Comparison of ENCODE assay signal across 12 cellular contexts in the genomic region with DNA sequence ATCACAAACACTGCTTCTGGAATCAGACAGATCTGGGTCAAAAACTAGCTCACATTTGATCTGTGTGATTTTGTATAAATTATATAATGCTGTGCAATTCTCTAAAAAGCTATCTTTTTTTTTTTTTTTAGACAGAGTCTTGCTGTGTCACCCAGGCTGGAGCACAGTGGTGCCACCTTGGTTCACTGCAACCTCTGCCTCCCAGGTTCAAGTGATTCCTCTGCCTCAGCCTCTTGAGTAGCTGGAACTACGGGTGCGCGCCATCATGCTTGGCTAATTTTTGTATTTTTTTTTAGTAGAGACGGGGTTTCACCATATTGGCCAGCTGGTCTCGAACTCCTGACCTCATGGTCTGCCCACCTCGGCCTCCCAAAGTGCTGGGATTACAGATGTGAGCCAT. TPM values are rescaled to one million over a fixed set of nuclear protein-coding genes. Genes with fewer than 3 reads are reported as not detected.
DNase-seq lines count a peak whose midpoint lies in the region; ATAC-seq and TF ChIP-seq lines count a peak whose summit lies in the region.
"Not testable (repeated sequence)": the region's sequence is repeated elsewhere in the genome, so short reads cannot be mapped to it uniquely, and the experiment has no call there.
"Had no signal": no experiment of that assay in that cellular context is flagged by ENCODE, and none has a peak within 500 bp of the region (broad histone marks: within the 10 kb centered on the region; RNA-seq: fewer than 3 reads in every experiment).

No MANE protein-coding gene starts in this region.

- not testable (repeated sequence) for TF ChIP-seq CTCF in CD8-positive, alpha-beta T cell (IDR thresholded peaks at IDR 0.05); activated CD8-positive, alpha-beta T cell treated with anti-CD3 and anti-CD28 coated beads for 36 hours (IDR thresholded peaks at IDR 0.05)

- peak overlapping the region; percentile 93 for H3K4me3 Mint-ChIP-seq in CD8-positive, alpha-beta T cell
- peak overlapping the region; percentile 97 for H3K4me3 Mint-ChIP-seq in T-helper 17 cell
- peak overlapping the region; percentile 99 for H3K4me3 Mint-ChIP-seq in activated CD8-positive, alpha-beta T cell treated with anti-CD3 and anti-CD28 coated beads for 36 hours
- H3K4me3 Mint-ChIP-seq in activated T-helper 1 cell treated with anti-CD3 and anti-CD28 coated beads, Interleukin-12 subunit alpha, Interleukin-12 subunit beta, Interleukin-2, Interleukin-4 antibody, amounts not matched to agents 30 ng/mL and 10 ng/mL and 1 ng/mL, durations not matched to agents 14 hours and 24 hours and 36 hours = peak overlapping the region; percentile 100
- peak overlapping the region; percentile 75 to 98 for H3K4me3 Mint-ChIP-seq in effector memory CD8-positive, alpha-beta T cell

- not testable (repeated sequence) for H3K4me3 ChIP-seq in CD8-positive, alpha-beta T cell (ENCODE audit: low read depth, low read length)

- peaks cover 52% of the 10 kb centered on the region for H3K4me1 ChIP-seq in CD8-positive, alpha-beta T cell (ENCODE audit: insufficient read depth, low read length)

- H3K36me3 ChIP-seq in CD8-positive, alpha-beta T cell (ENCODE audit: insufficient read depth, low read length) = peaks cover 29% of the 10 kb centered on the region

- H3K4me1 Mint-ChIP-seq in CD8-positive, alpha-beta T cell (ENCODE audit: low read depth) = peaks cover 58% of the 10 kb centered on the region
- peaks cover 54% of the 10 kb centered on the region for H3K4me1 Mint-ChIP-seq in T-helper 17 cell
- peaks cover 28% of the 10 kb centered on the region for H3K4me1 Mint-ChIP-seq in activated CD8-positive, alpha-beta T cell treated with anti-CD3 and anti-CD28 coated beads for 36 hours (ENCODE audit: low read depth)
- peaks cover 65% of the 10 kb centered on the region for H3K4me1 Mint-ChIP-seq in activated T-helper 1 cell treated with anti-CD3 and anti-CD28 coated beads, Interleukin-12 subunit alpha, Interleukin-12 subunit beta, Interleukin-2, Interleukin-4 antibody, amounts not matched to agents 30 ng/mL and 10 ng/mL and 1 ng/mL, durations not matched to agents 14 hours and 24 hours and 36 hours (ENCODE audit: low read depth)
- H3K4me1 Mint-ChIP-seq in effector memory CD8-positive, alpha-beta T cell (ENCODE audit: low read depth in 2 of 2) = peaks cover 55 to 64% of the 10 kb centered on the region in 2 donors

- H3K27ac Mint-ChIP-seq in CD8-positive, alpha-beta T cell = peak overlapping the region; percentile 93
- H3K27ac Mint-ChIP-seq in T-helper 17 cell = peak overlapping the region; percentile 97
- H3K27ac Mint-ChIP-seq in activated CD8-positive, alpha-beta T cell treated with anti-CD3 and anti-CD28 coated beads for 36 hours = peak overlapping the region; percentile 94
- peak overlapping the region; percentile 81 for H3K27ac Mint-ChIP-seq in activated T-helper 1 cell treated with anti-CD3 and anti-CD28 coated beads, Interleukin-12 subunit alpha, Interleukin-12 subunit beta, Interleukin-2, Interleukin-4 antibody, amounts not matched to agents 30 ng/mL and 10 ng/mL and 1 ng/mL, durations not matched to agents 14 hours and 24 hours and 36 hours
- H3K27ac Mint-ChIP-seq in activated naive CD4-positive, alpha-beta T cell treated with anti-CD3 and anti-CD28 coated beads, Interleukin-2, amount 50 U/mL, for 72 hours = peak overlapping the region; percentile 69 to 99
- H3K27ac Mint-ChIP-seq in effector memory CD8-positive, alpha-beta T cell = peak overlapping the region; percentile 85

- not testable (repeated sequence) for H3K27me3 Mint-ChIP-seq in CD8-positive, alpha-beta T cell (ENCODE audit: low read depth); T-helper 17 cell; activated CD8-positive, alpha-beta T cell treated with anti-CD3 and anti-CD28 coated beads for 36 hours; activated T-helper 1 cell treated with anti-CD3 and anti-CD28 coated beads, Interleukin-12 subunit alpha, Interleukin-12 subunit beta, Interleukin-2, Interleukin-4 antibody, amounts not matched to agents 30 ng/mL and 10 ng/mL and 1 ng/mL, durations not matched to agents 14 hours and 24 hours and 36 hours (ENCODE audit: insufficient read depth); effector memory CD8-positive, alpha-beta T cell

- H3K27me3 ChIP-seq in CD8-positive, alpha-beta T cell (ENCODE audit: insufficient read depth, low read length) = not testable (repeated sequence)

- not testable (repeated sequence) for H3K27ac ChIP-seq in CD8-positive, alpha-beta T cell (ENCODE audit: low read depth, low read length)

- peaks cover 84% of the 10 kb centered on the region for H3K36me3 Mint-ChIP-seq in CD8-positive, alpha-beta T cell
- H3K36me3 Mint-ChIP-seq in T-helper 17 cell (ENCODE audit: low read depth) = peaks cover 23% of the 10 kb centered on the region
- H3K36me3 Mint-ChIP-seq in activated CD8-positive, alpha-beta T cell treated with anti-CD3 and anti-CD28 coated beads for 36 hours (ENCODE audit: low read depth) = peaks cover 88% of the 10 kb centered on the region
- H3K36me3 Mint-ChIP-seq in activated T-helper 1 cell treated with anti-CD3 and anti-CD28 coated beads, Interleukin-12 subunit alpha, Interleukin-12 subunit beta, Interleukin-2, Interleukin-4 antibody, amounts not matched to agents 30 ng/mL and 10 ng/mL and 1 ng/mL, durations not matched to agents 14 hours and 24 hours and 36 hours (ENCODE audit: low read depth) = peaks cover 71% of the 10 kb centered on the region
- H3K36me3 Mint-ChIP-seq in activated naive CD4-positive, alpha-beta T cell treated with anti-CD3 and anti-CD28 coated beads, Interleukin-2, amount 50 U/mL, for 72 hours = peaks cover 79% of the 10 kb centered on the region in 2 donors
- peaks cover 75% of the 10 kb centered on the region for H3K36me3 Mint-ChIP-seq in effector memory CD8-positive, alpha-beta T cell (ENCODE audit: insufficient read depth)

- not testable (repeated sequence) for ATAC-seq in CD8-positive, alpha-beta T cell; T-helper 17 cell; activated CD8-positive, alpha-beta T cell treated with anti-CD3 and anti-CD28 coated beads for 36 hours; activated naive CD4-positive, alpha-beta T cell treated with anti-CD3 and anti-CD28 coated beads, Interleukin-2, amount 50 U/mL, for 72 hours; effector memory CD8-positive, alpha-beta T cell (replicated peaks)

- intact Hi-C loops in CD8-positive, alpha-beta T cell (cut with DNase I, micrococcal nuclease) = loop anchor here (1.0 to 2.0 kb wide), 2 partner anchors 12 to 36 kb away; no protein-coding TSS in a partner anchor
- intact Hi-C loops in activated CD8-positive, alpha-beta T cell treated with anti-CD3 and anti-CD28 coated beads for 36 hours (cut with micrococcal nuclease) = not testable (repeated sequence)
- intact Hi-C loops in activated T-helper 1 cell treated with anti-CD3 and anti-CD28 coated beads, Interleukin-12 subunit alpha, Interleukin-12 subunit beta, Interleukin-2, Interleukin-4 antibody, amounts not matched to agents 30 ng/mL and 10 ng/mL and 1 ng/mL, durations not matched to agents 14 hours and 24 hours and 36 hours (cut with micrococcal nuclease) = loop anchor here (2.0 kb wide), 1 partner anchor 14 kb away; no protein-coding TSS in a partner anchor

- POLR2A ChIA-PET in CD8-positive, alpha-beta T cell (lab: Charles Lee) = interaction anchor here (0.9 to 10.9 kb wide), 12 partner anchors 8 to 53 kb away, joined by 3 to 87 read pairs (median 4); no protein-coding TSS in a partner anchor
- POLR2A ChIA-PET in activated CD8-positive, alpha-beta T cell treated with anti-CD3 and anti-CD28 coated beads for 36 hours (lab: Charles Lee) = interaction anchor here (1.3 to 55.7 kb wide), 6 partner anchors 0 to 88 kb away, joined by 5 to 1980 read pairs (median 155); partner anchors contain the start of genes GARIN3, ITK and MED7

- DNase-seq in CD8-positive, alpha-beta T cell; T-helper 17 cell; activated CD8-positive, alpha-beta T cell treated with anti-CD3 and anti-CD28 coated beads for 36 hours; activated T-helper 1 cell treated with anti-CD3 and anti-CD28 coated beads, Interleukin-12 subunit alpha, Interleukin-12 subunit beta, Interleukin-2, Interleukin-4 antibody, amounts not matched to agents 30 ng/mL and 10 ng/mL and 1 ng/mL, durations not matched to agents 14 hours and 24 hours and 36 hours (ENCODE audit: low spot score); activated naive CD4-positive, alpha-beta T cell treated with anti-CD3 and anti-CD28 coated beads, Interleukin-2, amount 50 U/mL, for 72 hours (ENCODE audit: low spot score in 2 of 2); effector memory CD8-positive, alpha-beta T cell: not testable (repeated sequence)
- DNase-seq in putamen (ENCODE audit: low spot score) = peak; percentile 10

- not testable (repeated sequence) for H3K9me3 ChIP-seq in CD8-positive, alpha-beta T cell (ENCODE audit: low read length); T-helper 17 cell (ENCODE audit: control insufficient read depth, low read length, poor library complexity, severe bottlenecking)

- CTCF ChIA-PET in CD8-positive, alpha-beta T cell (lab: Charles Lee) = interaction anchor here (1.1 to 2.1 kb wide), 4 partner anchors 9 to 36 kb away, joined by 4 to 11 read pairs (median 4); no protein-coding TSS in a partner anchor
- CTCF ChIA-PET in activated CD8-positive, alpha-beta T cell treated with anti-CD3 and anti-CD28 coated beads for 36 hours (lab: Charles Lee) = interaction anchor here (0.5 to 3.8 kb wide), 4 partner anchors 29 to 499 kb away, joined by 3 to 29 read pairs (median 6); no protein-coding TSS in a partner anchor

- not testable (repeated sequence) for H3K9me3 Mint-ChIP-seq in CD8-positive, alpha-beta T cell; activated CD8-positive, alpha-beta T cell treated with anti-CD3 and anti-CD28 coated beads for 36 hours; activated T-helper 1 cell treated with anti-CD3 and anti-CD28 coated beads, Interleukin-12 subunit alpha, Interleukin-12 subunit beta, Interleukin-2, Interleukin-4 antibody, amounts not matched to agents 30 ng/mL and 10 ng/mL and 1 ng/mL, durations not matched to agents 14 hours and 24 hours and 36 hours; activated naive CD4-positive, alpha-beta T cell treated with anti-CD3 and anti-CD28 coated beads, Interleukin-2, amount 50 U/mL, for 72 hours; effector memory CD8-positive, alpha-beta T cell

RNA-seq across cellular contexts. Expression of gene ITK, which starts 4.5 kb away (rescaled TPM):
- 100 to 1,000 TPM; 222 to 231 TPM for total RNA-seq in CD8-positive, alpha-beta T cell
- total RNA-seq in T-helper 17 cell = 100 to 1,000 TPM; 235 to 319 TPM
- total RNA-seq in activated CD8-positive, alpha-beta T cell treated with anti-CD3 and anti-CD28 coated beads for 36 hours = 100 to 1,000 TPM; 229 to 236 TPM
- total RNA-seq in activated T-helper 1 cell treated with anti-CD3 and anti-CD28 coated beads, Interleukin-12 subunit alpha, Interleukin-12 subunit beta, Interleukin-2, Interleukin-4 antibody, amounts not matched to agents 30 ng/mL and 10 ng/mL and 1 ng/mL, durations not matched to agents 14 hours and 24 hours and 36 hours = 251 and 259 TPM in 2 replicates
- total RNA-seq in activated naive CD4-positive, alpha-beta T cell treated with anti-CD3 and anti-CD28 coated beads, Interleukin-2, amount 50 U/mL, for 72 hours = 100 to 1,000 TPM; 203 to 308 TPM
- total RNA-seq: Caco-2, HT1080 had no signal

RNA-seq across cellular contexts. Expression of gene GARIN3, which starts 19.1 kb away (rescaled TPM):
- not detected for total RNA-seq in CD8-positive, alpha-beta T cell
- total RNA-seq in T-helper 17 cell = not detected
- 1 to 10 TPM in 1 of 2 experiments, under 1 TPM in 1; 0.77 to 1.1 TPM for total RNA-seq in activated CD8-positive, alpha-beta T cell treated with anti-CD3 and anti-CD28 coated beads for 36 hours
- total RNA-seq in activated T-helper 1 cell treated with anti-CD3 and anti-CD28 coated beads, Interleukin-12 subunit alpha, Interleukin-12 subunit beta, Interleukin-2, Interleukin-4 antibody, amounts not matched to agents 30 ng/mL and 10 ng/mL and 1 ng/mL, durations not matched to agents 14 hours and 24 hours and 36 hours = 0.27 and 0.31 TPM in 2 replicates
- under 1 TPM; 0.46 to 0.47 TPM for total RNA-seq in activated naive CD4-positive, alpha-beta T cell treated with anti-CD3 and anti-CD28 coated beads, Interleukin-2, amount 50 U/mL, for 72 hours
- total RNA-seq: Caco-2, GM12878, H4, HT1080, Right ventricle myocardium inferior had no signal

RNA-seq across cellular contexts. Expression of gene MED7, which starts 42.5 kb away (rescaled TPM):
- 1 to 10 TPM; 5.4 to 5.9 TPM for total RNA-seq in CD8-positive, alpha-beta T cell
- 1 to 10 TPM; 6.3 to 7.8 TPM for total RNA-seq in T-helper 17 cell
- total RNA-seq in activated CD8-positive, alpha-beta T cell treated with anti-CD3 and anti-CD28 coated beads for 36 hours = 10 to 100 TPM; 13.6 to 13.7 TPM
- 15.0 and 15.5 TPM in 2 replicates for total RNA-seq in activated T-helper 1 cell treated with anti-CD3 and anti-CD28 coated beads, Interleukin-12 subunit alpha, Interleukin-12 subunit beta, Interleukin-2, Interleukin-4 antibody, amounts not matched to agents 30 ng/mL and 10 ng/mL and 1 ng/mL, durations not matched to agents 14 hours and 24 hours and 36 hours
- 10 to 100 TPM; 16.9 to 21.7 TPM for total RNA-seq in activated naive CD4-positive, alpha-beta T cell treated with anti-CD3 and anti-CD28 coated beads, Interleukin-2, amount 50 U/mL, for 72 hours
